Comparison of ENCODE assay signal across 8 cellular contexts in genomic region chr20:63858393-63859165, GRCh38. TPM values are rescaled to one million over a fixed set of nuclear protein-coding genes. Genes with fewer than 3 reads are reported as not detected.
DNase-seq lines count a peak whose midpoint lies in the region; TF ChIP-seq lines count a peak whose summit lies in the region.

No MANE protein-coding gene starts in this region.

- no peak overlapping the region for H3K4me2 ChIP-seq in mammary epithelial cell (ENCODE audit: insufficient read depth, low read depth, low read length)

- peaks cover 6% of the 10 kb centered on the region for H3K4me1 Mint-ChIP-seq in MCF 10A (ENCODE audit: insufficient read depth, unreplicated experiment)

- H3K27ac Mint-ChIP-seq in MCF 10A (ENCODE audit: low read depth, unreplicated experiment) = peak overlapping the region; percentile 59

- DNase-seq in MCF 10A (ENCODE audit: unreplicated experiment) (no peak), mammary epithelial cell (no peak), amniotic epithelial cell (ENCODE audit: low read depth) (peak; percentile 59), iris pigment epithelial cell (ENCODE audit: low read depth) (peak; percentile 54), testis (no peak), posterior vena cava (ENCODE audit: low spot score) (no peak), LoVo (ENCODE audit: low spot score) (no peak)
- no peak for DNase-seq in activated CD4-positive, CD25-positive, alpha-beta regulatory T cell (lab: John Stamatoyannopoulos, UW)

- no peaks in the 10 kb centered on the region for H4K20me1 ChIP-seq in mammary epithelial cell (ENCODE audit: insufficient read depth, low read length)

- H3K4me3 ChIP-seq in mammary epithelial cell (replicated peaks in 1 of 3; ENCODE audit: insufficient read depth in 1 of 3, low read depth in 2 of 3, low read length in 3 of 3) (no peak overlapping the region), testis (no peak overlapping the region)

- peaks cover 23% of the 10 kb centered on the region for H3K36me3 Mint-ChIP-seq in MCF 10A (ENCODE audit: insufficient read depth, unreplicated experiment)

- BruUV-seq in MCF 10A (replicated peaks; lab: Mats Ljungman, UMichigan) (no TSS peak), mammary epithelial cell (replicated peaks; lab: Mats Ljungman, UMichigan) (no TSS peak)

- in situ Hi-C loops in mammary epithelial cell (cut with MboI; ENCODE audit: low sequenced_read_pairs in 2 of 2) = no loop called here

- peaks cover 23% of the 10 kb centered on the region for H3K79me2 ChIP-seq in mammary epithelial cell (ENCODE audit: insufficient read depth, low read length)

- TF ChIP-seq CTCF in MCF 10A (IDR thresholded peaks at IDR 0.05; ENCODE audit: unreplicated experiment) (no peak), mammary epithelial cell (conservative IDR thresholded peaks at IDR 0.05 in 1 of 2, IDR thresholded peaks at IDR 0.05 in 1 of 2; ENCODE audit: extremely low read depth in 1 of 2, insufficient read depth in 1 of 2, low read depth in 1 of 2, low read length in 2 of 2) (peak in 1 of 2 donors; percentile 20), testis (IDR thresholded peaks at IDR 0.05) (peak in 2 of 3 experiments; percentile 18 to 22)

- H3K36me3 ChIP-seq in mammary epithelial cell (ENCODE audit: insufficient read depth, low read length) (peaks cover 5% of the 10 kb centered on the region), testis (ENCODE audit: low read depth, missing control alignments) (no peaks in the 10 kb centered on the region)

- no peak overlapping the region for H3K9ac ChIP-seq in mammary epithelial cell (ENCODE audit: insufficient read depth, low read length)

- 8% methylated on average over 4 of the region's 12 CpGs for WGBS in mammary epithelial cell (ENCODE audit: low coverage, missing lambda C conversion rate)
- WGBS in testis, 2 donors = 22 to 45% methylated on average over 11 to 12 of the region's 12 CpGs

- intact Hi-C loops in MCF 10A (cut with micrococcal nuclease) (no loop called here), mammary epithelial cell (cut with micrococcal nuclease) (no loop called here), testis (cut with DNase I; ENCODE audit: low total_unique reads) (loop anchor here (5.0 kb wide), 1 partner anchor 71 kb away; no protein-coding TSS in a partner anchor), posterior vena cava (cut with DNase I) (no loop called here)

- CTCF ChIA-PET in MCF 10A (lab: Yijun Ruan, JAX) (no interaction called here), mammary epithelial cell (lab: Charles Lee; ENCODE audit: low non-redundant PET) (no interaction called here)

- H2AFZ ChIP-seq in mammary epithelial cell (ENCODE audit: low read depth, low read length) = no peak overlapping the region

- H3K9me3 ChIP-seq in mammary epithelial cell (replicated peaks; ENCODE audit: insufficient read depth, low read length) (no peaks in the 10 kb centered on the region), testis (no peaks in the 10 kb centered on the region)

- peaks cover 16% of the 10 kb centered on the region for H3K4me1 ChIP-seq in mammary epithelial cell (ENCODE audit: insufficient read depth, low read length)
- peaks cover 64% of the 10 kb centered on the region for H3K4me1 ChIP-seq in testis

- no peak for TF ChIP-seq POLR2A in testis (IDR thresholded peaks at IDR 0.05)

- H3K4me3 Mint-ChIP-seq in MCF 10A (ENCODE audit: unreplicated experiment) = no peak overlapping the region

- H3K27me3 Mint-ChIP-seq in MCF 10A (ENCODE audit: insufficient read depth, unreplicated experiment) = no peaks in the 10 kb centered on the region

- H3K27me3 ChIP-seq in mammary epithelial cell (ENCODE audit: insufficient read depth, low read length) (peaks cover 5% of the 10 kb centered on the region), testis (no peaks in the 10 kb centered on the region)

- H3K27ac ChIP-seq in mammary epithelial cell (ENCODE audit: insufficient read depth, low read depth, low read length) (no peak overlapping the region), testis (peak overlapping the region in 1 of 2 donors; percentile 59)

- dilution Hi-C loops in mammary epithelial cell (cut with HindIII; ENCODE audit: low sequenced_read_pairs) = no loop called here

- POLR2A ChIA-PET in MCF 10A (lab: Yijun Ruan, JAX) = no interaction called here

- no peaks in the 10 kb centered on the region for H3K9me3 Mint-ChIP-seq in MCF 10A (ENCODE audit: unreplicated experiment)

RNA-seq across cellular contexts. Expression of gene ABHD16B, which starts 2.7 kb away (rescaled TPM):
- total RNA-seq in MCF 10A (2022) (not detected in 2 replicates), mammary epithelial cell (not detected), testis (10 to 100 TPM; 13.8 to 20.9 TPM), posterior vena cava (not detected)
- polyA plus RNA-seq in mammary epithelial cell (not detected), testis (ENCODE audit: insufficient read depth, low read depth, low replicate concordance) (10.8 TPM)
- not detected for polyA minus RNA-seq in mammary epithelial cell

RNA-seq across cellular contexts. Expression of gene TPD52L2, which starts 6.5 kb away (rescaled TPM):
- 174 and 175 TPM in 2 replicates for total RNA-seq in MCF 10A (2022)
- total RNA-seq in mammary epithelial cell = 100 to 1,000 TPM; 122 to 150 TPM
- polyA plus RNA-seq in mammary epithelial cell = 157 TPM
- polyA minus RNA-seq in mammary epithelial cell = 115 TPM
- 100 to 1,000 TPM; 100 to 132 TPM for total RNA-seq in testis
- polyA plus RNA-seq in testis (ENCODE audit: insufficient read depth, low read depth, low replicate concordance) = 89.9 TPM
- total RNA-seq in posterior vena cava = 100 to 1,000 TPM; 113 to 132 TPM

RNA-seq across cellular contexts. Expression of gene ZBTB46, which starts 27.5 kb away (rescaled TPM):
- total RNA-seq in MCF 10A (2022) (0.63 and 0.71 TPM in 2 replicates), mammary epithelial cell (1 to 10 TPM in 1 of 2 donors, under 1 TPM in 1; 0.52 to 1.5 TPM), testis (10 to 100 TPM; 12.5 to 15.4 TPM), posterior vena cava (10 to 100 TPM in 1 of 2 donors, 1 to 10 TPM in 1; 6.8 to 11.9 TPM)
- polyA plus RNA-seq in mammary epithelial cell (0.12 TPM), testis (ENCODE audit: insufficient read depth, low read depth, low replicate concordance) (5.2 TPM)
- polyA minus RNA-seq in mammary epithelial cell = not detected

RNA-seq across cellular contexts. Expression of gene DNAJC5, which starts 36.3 kb away (rescaled TPM):
- 38.1 and 45.0 TPM in 2 replicates for total RNA-seq in MCF 10A (2022)
- 10 to 100 TPM; 77.0 to 78.7 TPM for total RNA-seq in mammary epithelial cell
- 54.8 TPM for polyA plus RNA-seq in mammary epithelial cell
- polyA minus RNA-seq in mammary epithelial cell = 106 TPM
- total RNA-seq in testis = 10 to 100 TPM; 58.2 to 64.8 TPM
- polyA plus RNA-seq in testis (ENCODE audit: insufficient read depth, low read depth, low replicate concordance) = 35.6 TPM
- 10 to 100 TPM; 31.1 to 31.7 TPM for total RNA-seq in posterior vena cava

Comparison
In these comparisons a context has a peak if more than half of its experiments do, and no peak if none do; other contexts are left out.
1. DNase-seq: peak in amniotic epithelial cell (single experiment) and iris pigment epithelial cell (single experiment); none in MCF 10A (single experiment), mammary epithelial cell (single experiment), testis (single experiment), posterior vena cava (single experiment), activated CD4-positive, CD25-positive, alpha-beta regulatory T cell (0 of 4) and LoVo (single experiment).
2. RNA of gene ABHD16B, which starts 2.7 kb away (total RNA-seq): 13.8 to 20.9 TPM in testis; not detected in posterior vena cava, not detected in MCF 10A and not detected in mammary epithelial cell; every median in the first group is over 10 times any median in the second.